In genomic region chr16:69514366-69514765, GRCh38 we compare ENCODE assay signal across 20 cellular contexts. TPM values are rescaled to one million over a fixed set of nuclear protein-coding genes. Genes with fewer than 3 reads are reported as not detected.
DNase-seq lines count a peak whose midpoint lies in the region; ATAC-seq and TF ChIP-seq lines count a peak whose summit lies in the region.
"Had no signal": no experiment of that assay in that cellular context is flagged by ENCODE, and none has a peak within 500 bp of the region (broad histone marks: within the 10 kb centered on the region; RNA-seq: fewer than 3 reads in every experiment).

No MANE protein-coding gene starts in this region.

- peaks cover 6% of the 10 kb centered on the region for H3K4me1 ChIP-seq in OCI-LY7 (ENCODE audit: insufficient read depth, low read length, poor library complexity, severe bottlenecking)
- H3K4me1 ChIP-seq: adrenal gland, upper lobe of left lung had no signal

- no TSS peak for BruUV-seq in OCI-LY7 (replicated peaks; lab: Mats Ljungman, UMichigan)

- no peaks in the 10 kb centered on the region for H3K79me2 ChIP-seq in OCI-LY7 (ENCODE audit: insufficient read depth, low read depth, low read length)

- POLR2A ChIA-PET in OCI-LY7 (lab: Charles Lee): interaction anchor here (0.7 to 1.1 kb wide), 3 partner anchors 31 to 105 kb away, joined by 4 to 5 read pairs (median 4); no protein-coding TSS in a partner anchor

- intact Hi-C loops in OCI-LY7 (cut with micrococcal nuclease; ENCODE audit: unreplicated experiment): no loop called here

- no peak overlapping the region; the same call in 1 of the 2 replicates for H3K4me2 ChIP-seq in OCI-LY7 (ENCODE audit: low read length)

- H3K4me3 Mint-ChIP-seq in stimulated activated naive CD8-positive, alpha-beta T cell treated with anti-CD3 and anti-CD28 coated beads, Interleukin-15, amount 100 ng/mL, for 72 hours: no peak overlapping the region
- H3K4me3 Mint-ChIP-seq: activated CD8-positive, alpha-beta T cell treated with anti-CD3 and anti-CD28 coated beads, Interleukin-2, amount 10 ng/mL, durations not matched to agents 7 days and 5 days; activated T-helper 1 cell treated with anti-CD3 and anti-CD28 coated beads, Interleukin-12 subunit alpha, Interleukin-12 subunit beta, Interleukin-2, Interleukin-4 antibody, amounts not matched to agents 30 ng/mL and 10 ng/mL and 1 ng/mL, durations not matched to agents 14 hours and 24 hours and 36 hours had no signal

- H3K27ac Mint-ChIP-seq in stimulated activated naive CD8-positive, alpha-beta T cell treated with anti-CD3 and anti-CD28 coated beads, Interleukin-15, amount 100 ng/mL, for 72 hours: peak overlapping the region in 1 of 2 donors; percentile 2
- H3K27ac Mint-ChIP-seq: activated CD8-positive, alpha-beta T cell treated with anti-CD3 and anti-CD28 coated beads, Interleukin-2, amount 10 ng/mL, durations not matched to agents 7 days and 5 days; activated T-helper 1 cell treated with anti-CD3 and anti-CD28 coated beads, Interleukin-12 subunit alpha, Interleukin-12 subunit beta, Interleukin-2, Interleukin-4 antibody, amounts not matched to agents 30 ng/mL and 10 ng/mL and 1 ng/mL, durations not matched to agents 14 hours and 24 hours and 36 hours had no signal

- H3K27me3 Mint-ChIP-seq in stimulated activated naive CD8-positive, alpha-beta T cell treated with anti-CD3 and anti-CD28 coated beads, Interleukin-15, amount 100 ng/mL, for 72 hours: no peaks in the 10 kb centered on the region

- H3K9me2 ChIP-seq in OCI-LY7 (ENCODE audit: insufficient read depth, low read length): no peaks in the 10 kb centered on the region

- no peaks in the 10 kb centered on the region for H4K20me1 ChIP-seq in OCI-LY7 (ENCODE audit: insufficient read depth, low read length)

- no peak for DNase-seq in stimulated activated naive CD8-positive, alpha-beta T cell treated with anti-CD3 and anti-CD28 coated beads, Interleukin-15, Interleukin-2, amounts not matched to agents 100 U/mL and 50 U/mL, for 24 hours
- DNase-seq in stimulated activated naive CD8-positive, alpha-beta T cell treated with anti-CD3 and anti-CD28 coated beads, Interleukin-15, amount 100 ng/mL, for 72 hours: no peak
- DNase-seq in OCI-LY7 (ENCODE audit: low spot score) (peak; percentile 27), germinal center (ENCODE audit: low spot score) (peak; percentile 73), COR-L47 (lab: John Stamatoyannopoulos, UW) (no peak), mucosa of gallbladder (ENCODE audit: low spot score) (no peak)
- DNase-seq in effector CD8-positive, alpha-beta T cell (lab: John Stamatoyannopoulos, UW): no peak
- no peak for DNase-seq in activated CD8-positive, alpha-beta memory T cell treated with anti-CD3 and anti-CD28 coated beads for 24 hours
- DNase-seq: activated CD8-positive, alpha-beta T cell treated with anti-CD3 and anti-CD28 coated beads, Interleukin-2, amount 10 ng/mL, durations not matched to agents 7 days and 5 days; adrenal gland; cerebellar nuclear complex; midbrain; NCI-H1436; NCI-H345; nucleus accumbens; OCI-M1; stimulated activated CD4-positive, alpha-beta T cell treated with anti-CD3 and anti-CD28 coated beads, Interleukin-4, amount 100 ng/mL, for 1 hour; upper lobe of left lung had no signal

- peak; percentile 43 for ATAC-seq in stimulated activated naive CD8-positive, alpha-beta T cell treated with anti-CD3 and anti-CD28 coated beads, Interleukin-15, Interleukin-2, amounts not matched to agents 100 U/mL and 50 U/mL, for 24 hours
- ATAC-seq in stimulated activated naive CD8-positive, alpha-beta T cell treated with anti-CD3 and anti-CD28 coated beads, Interleukin-15, amount 100 ng/mL, for 72 hours: no peak
- ATAC-seq: activated CD8-positive, alpha-beta T cell treated with anti-CD3 and anti-CD28 coated beads, Interleukin-2, amount 10 ng/mL, durations not matched to agents 7 days and 5 days had no signal

- H3K4me1 Mint-ChIP-seq in stimulated activated naive CD8-positive, alpha-beta T cell treated with anti-CD3 and anti-CD28 coated beads, Interleukin-15, amount 100 ng/mL, for 72 hours: peaks cover 24% of the 10 kb centered on the region

- H3K9me3 Mint-ChIP-seq in stimulated activated naive CD8-positive, alpha-beta T cell treated with anti-CD3 and anti-CD28 coated beads, Interleukin-15, amount 100 ng/mL, for 72 hours: peaks cover 11% of the 10 kb centered on the region in 2 donors
- H3K9me3 Mint-ChIP-seq: activated T-helper 1 cell treated with anti-CD3 and anti-CD28 coated beads, Interleukin-12 subunit alpha, Interleukin-12 subunit beta, Interleukin-2, Interleukin-4 antibody, amounts not matched to agents 30 ng/mL and 10 ng/mL and 1 ng/mL, durations not matched to agents 14 hours and 24 hours and 36 hours had no signal

- no peak for TF ChIP-seq CTCF in OCI-LY7 (conservative IDR thresholded peaks at IDR 0.05; ENCODE audit: low read length)

- H2AFZ ChIP-seq in OCI-LY7 (ENCODE audit: low read length): peak overlapping the region; percentile 83

- H3K27ac ChIP-seq in OCI-LY7 (ENCODE audit: low read depth, low read length, poor library complexity, severe bottlenecking): no peak overlapping the region
- H3K27ac ChIP-seq: upper lobe of left lung, VCaP had no signal

- CTCF ChIA-PET in OCI-LY7 (lab: Charles Lee; ENCODE audit: unreplicated experiment): no interaction called here

- no peaks in the 10 kb centered on the region for H3K9me3 ChIP-seq in OCI-LY7 (ENCODE audit: low read length)
- H3K9me3 ChIP-seq: adrenal gland, upper lobe of left lung had no signal

- H3K36me3 ChIP-seq in OCI-LY7 (ENCODE audit: insufficient read depth, low read length): no peaks in the 10 kb centered on the region
- H3K36me3 ChIP-seq: adrenal gland, upper lobe of left lung had no signal

- no peak overlapping the region for H3K4me3 ChIP-seq in OCI-LY7 (ENCODE audit: low read depth, low read length, poor library complexity, severe bottlenecking)
- H3K4me3 ChIP-seq: adrenal gland, upper lobe of left lung had no signal

RNA-seq across cellular contexts. Expression of gene NFAT5, which starts 51.4 kb away (rescaled TPM):
- 6.7 and 9.9 TPM in 2 replicates for total RNA-seq in OCI-LY7 (2014; rRNA removed; shearing (Covaris generic))
- 26.0 and 29.7 TPM in 2 replicates for total RNA-seq in OCI-LY7 (2022)
- 31.4 TPM for total RNA-seq in mucosa of gallbladder

Comparison
In these comparisons a context has a peak if more than half of its experiments do, and no peak if none do; other contexts are left out.
1. DNase-seq: peak in OCI-LY7 (single experiment) and germinal center (single experiment); none in stimulated activated naive CD8-positive, alpha-beta T cell treated with anti-CD3 and anti-CD28 coated beads, Interleukin-15, Interleukin-2, amounts not matched to agents 100 U/mL and 50 U/mL, for 24 hours (single experiment), stimulated activated naive CD8-positive, alpha-beta T cell treated with anti-CD3 and anti-CD28 coated beads, Interleukin-15, amount 100 ng/mL, for 72 hours (0 of 2), effector CD8-positive, alpha-beta T cell (single experiment), COR-L47 (single experiment), mucosa of gallbladder (single experiment) and activated CD8-positive, alpha-beta memory T cell treated with anti-CD3 and anti-CD28 coated beads for 24 hours (single experiment).